In genomic region chr6:106973018-106973840, GRCh38 we compare ENCODE assay signal across 8 cellular contexts. TPM values are rescaled to one million over a fixed set of nuclear protein-coding genes. Genes with fewer than 3 reads are reported as not detected.
DNase-seq lines count a peak whose midpoint lies in the region; ATAC-seq and TF ChIP-seq lines count a peak whose summit lies in the region.

No MANE protein-coding gene starts in this region.

- intact Hi-C loops in lower leg skin (cut with DNase I; ENCODE audit: low total_unique reads), result loop anchor here (10.0 kb wide), 1 partner anchor 358 kb away; no protein-coding TSS in a partner anchor

- H3K27ac ChIP-seq in ACC112 (ENCODE audit: low read depth, low read length), result no peak overlapping the region

- WGBS in lower leg skin, 2 donors, result 4 to 6% methylated on average over 34 to 50 of the region's 50 CpGs

- in situ Hi-C loops in astrocyte of the cerebellum (cut with HindIII; ENCODE audit: low sequenced_read_pairs), result no loop called here

- H3K4me3 ChIP-seq in ACC112 (ENCODE audit: low read depth, low read length) (peak overlapping the region; percentile 6), astrocyte of the cerebellum (ENCODE audit: low read depth, low read length) (peak overlapping the region; percentile 70), lower leg skin (ENCODE audit: low read depth, poor library complexity, severe bottlenecking) (peak overlapping the region; percentile 15)

- no peak for TF ChIP-seq POLR2A in lower leg skin (IDR thresholded peaks at IDR 0.05)

- no peak overlapping the region for H2AFZ ChIP-seq in ACC112 (ENCODE audit: low read length, unreplicated experiment)

- no peaks in the 10 kb centered on the region for H3K36me3 ChIP-seq in ACC112 (ENCODE audit: insufficient read depth, low read length)

- H3K79me2 ChIP-seq in ACC112 (ENCODE audit: control insufficient read depth, insufficient read depth, low read length, unreplicated experiment), result no peaks in the 10 kb centered on the region

- TF ChIP-seq CTCF in astrocyte of the cerebellum (IDR thresholded peaks at IDR 0.05; ENCODE audit: low read depth, low read length, missing control alignments), result no peak
- TF ChIP-seq CTCF in lower leg skin (IDR thresholded peaks at IDR 0.05), result no peak

- no peaks in the 10 kb centered on the region for H3K4me1 ChIP-seq in ACC112 (ENCODE audit: control insufficient read depth, insufficient read depth, low read length, unreplicated experiment)

- ATAC-seq in GM21390 (IDR thresholded peaks at IDR 0.05; ENCODE audit: unreplicated experiment), result no peak

- peaks cover 66% of the 10 kb centered on the region for H3K27me3 ChIP-seq in ACC112 (ENCODE audit: insufficient read depth, low read length)

- DNase-seq in HT-29 (ENCODE audit: low spot score) (peak; percentile 35), astrocyte of the cerebellum (ENCODE audit: low read depth) (no peak), lower leg skin (ENCODE audit: low spot score in 2 of 2) (peak in 1 of 2 donors; percentile 85), ureter (ENCODE audit: low spot score) (peak; percentile 42), NCI-H226 (no peak), mesenteric fat pad (ENCODE audit: low spot score) (no peak)

RNA-seq across cellular contexts. Expression of gene CD24, which starts 1.3 kb away (rescaled TPM):
- total RNA-seq in HT-29 (2014; rRNA removed; shearing (Covaris generic)), result 389 and 427 TPM in 2 replicates
- total RNA-seq in lower leg skin, result 100 to 1,000 TPM in 2 of 4 donors, 10 to 100 TPM in 2; 60.9 to 207 (median 126) TPM
- 253 TPM for total RNA-seq in ureter
- total RNA-seq in mesenteric fat pad, result 2.1 TPM

RNA-seq across cellular contexts. Expression of gene MTRES1, which starts 54.8 kb away (rescaled TPM):
- 11.1 and 14.4 TPM in 2 replicates for total RNA-seq in HT-29 (2014; rRNA removed; shearing (Covaris generic))
- 10 to 100 TPM in 2 of 4 donors, 1 to 10 TPM in 2; 4.2 to 13.1 (median 10.9) TPM for total RNA-seq in lower leg skin
- total RNA-seq in ureter, result 23.9 TPM
- 16.1 TPM for total RNA-seq in mesenteric fat pad

Comparison
In these comparisons a context has a peak if more than half of its experiments do, and no peak if none do; other contexts are left out.
1. H3K4me3 ChIP-seq: peak in every context shown above with its lines; median percentile 70 in astrocyte of the cerebellum; 15 in lower leg skin; 6 in ACC112.
2. DNase-seq: peak in HT-29 (single experiment) and ureter (single experiment); none in astrocyte of the cerebellum (single experiment), NCI-H226 (single experiment) and mesenteric fat pad (single experiment).
3. RNA of gene CD24, which starts 1.3 kb away (total RNA-seq): 389 to 427 TPM in HT-29, 253 TPM in ureter (single experiment) and 60.9 to 207 TPM in lower leg skin; 2.1 TPM in mesenteric fat pad (single experiment); every median in the first group is over 10 times any median in the second.